In genomic region chr19:3762501-3763459, GRCh38 we compare ENCODE assay signal across 1 cellular context.
TF ChIP-seq lines count a peak whose summit lies in the region.

Gene MRPL54, plus strand, starts transcription at chr19:3762682. Its CDS starts 19 bp downstream, at chr19:3762701.

TF ChIP-seq in K562, 482 proteins besides CTCF, POLR2A, EP300 and RAD21 (continued from another document and continues in another):
- no peak for TF ChIP-seq MXD1 (CRISPR knock-in tag; IDR thresholded peaks at IDR 0.05; ENCODE audit: borderline replicate concordance, poor library complexity, severe bottlenecking)
- TF ChIP-seq NFYB (IDR thresholded peaks at IDR 0.05; ENCODE audit: extremely low read depth, insufficient read length): no peak
- peak; percentile 74; the same call in 1 of the 2 replicates for TF ChIP-seq NCOA1 (IDR thresholded peaks at IDR 0.05; ENCODE audit: low read depth)
- no peak for TF ChIP-seq RBM14 (IDR thresholded peaks at IDR 0.05; ENCODE audit: borderline replicate concordance, insufficient read depth, low read depth, low read length)
- no peak for TF ChIP-seq DNMT1 (IDR thresholded peaks at IDR 0.05)
- TF ChIP-seq ZNF436 (CRISPR knock-in tag; IDR thresholded peaks at IDR 0.05): peak; percentile 9; the same call in 1 of the 2 replicates
- TF ChIP-seq, protein P1, sequence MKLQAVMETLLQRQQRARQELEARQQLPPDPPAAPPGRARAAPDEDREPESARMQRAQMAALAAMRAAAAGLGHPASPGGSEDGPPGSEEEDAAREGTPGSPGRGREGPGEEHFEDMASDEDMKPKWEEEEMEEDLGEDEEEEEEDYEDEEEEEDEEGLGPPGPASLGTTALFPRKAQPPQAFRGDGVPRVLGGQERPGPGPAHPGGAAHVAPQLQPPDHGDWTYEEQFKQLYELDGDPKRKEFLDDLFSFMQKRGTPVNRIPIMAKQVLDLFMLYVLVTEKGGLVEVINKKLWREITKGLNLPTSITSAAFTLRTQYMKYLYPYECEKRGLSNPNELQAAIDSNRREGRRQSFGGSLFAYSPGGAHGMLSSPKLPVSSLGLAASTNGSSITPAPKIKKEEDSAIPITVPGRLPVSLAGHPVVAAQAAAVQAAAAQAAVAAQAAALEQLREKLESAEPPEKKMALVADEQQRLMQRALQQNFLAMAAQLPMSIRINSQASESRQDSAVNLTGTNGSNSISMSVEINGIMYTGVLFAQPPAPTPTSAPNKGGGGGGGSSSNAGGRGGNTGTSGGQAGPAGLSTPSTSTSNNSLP (IDR thresholded peaks at IDR 0.05; ENCODE audit: borderline replicate concordance, low read depth, low read length): 0 out of 2 replicates have a peak, but pooled peaks have one; percentile 11
- 0 out of 2 replicates have a peak, but pooled peaks have one; percentile 60 for TF ChIP-seq ZNF175 (CRISPR knock-in tag; IDR thresholded peaks at IDR 0.05; ENCODE audit: low read depth)
- TF ChIP-seq, protein P2, sequence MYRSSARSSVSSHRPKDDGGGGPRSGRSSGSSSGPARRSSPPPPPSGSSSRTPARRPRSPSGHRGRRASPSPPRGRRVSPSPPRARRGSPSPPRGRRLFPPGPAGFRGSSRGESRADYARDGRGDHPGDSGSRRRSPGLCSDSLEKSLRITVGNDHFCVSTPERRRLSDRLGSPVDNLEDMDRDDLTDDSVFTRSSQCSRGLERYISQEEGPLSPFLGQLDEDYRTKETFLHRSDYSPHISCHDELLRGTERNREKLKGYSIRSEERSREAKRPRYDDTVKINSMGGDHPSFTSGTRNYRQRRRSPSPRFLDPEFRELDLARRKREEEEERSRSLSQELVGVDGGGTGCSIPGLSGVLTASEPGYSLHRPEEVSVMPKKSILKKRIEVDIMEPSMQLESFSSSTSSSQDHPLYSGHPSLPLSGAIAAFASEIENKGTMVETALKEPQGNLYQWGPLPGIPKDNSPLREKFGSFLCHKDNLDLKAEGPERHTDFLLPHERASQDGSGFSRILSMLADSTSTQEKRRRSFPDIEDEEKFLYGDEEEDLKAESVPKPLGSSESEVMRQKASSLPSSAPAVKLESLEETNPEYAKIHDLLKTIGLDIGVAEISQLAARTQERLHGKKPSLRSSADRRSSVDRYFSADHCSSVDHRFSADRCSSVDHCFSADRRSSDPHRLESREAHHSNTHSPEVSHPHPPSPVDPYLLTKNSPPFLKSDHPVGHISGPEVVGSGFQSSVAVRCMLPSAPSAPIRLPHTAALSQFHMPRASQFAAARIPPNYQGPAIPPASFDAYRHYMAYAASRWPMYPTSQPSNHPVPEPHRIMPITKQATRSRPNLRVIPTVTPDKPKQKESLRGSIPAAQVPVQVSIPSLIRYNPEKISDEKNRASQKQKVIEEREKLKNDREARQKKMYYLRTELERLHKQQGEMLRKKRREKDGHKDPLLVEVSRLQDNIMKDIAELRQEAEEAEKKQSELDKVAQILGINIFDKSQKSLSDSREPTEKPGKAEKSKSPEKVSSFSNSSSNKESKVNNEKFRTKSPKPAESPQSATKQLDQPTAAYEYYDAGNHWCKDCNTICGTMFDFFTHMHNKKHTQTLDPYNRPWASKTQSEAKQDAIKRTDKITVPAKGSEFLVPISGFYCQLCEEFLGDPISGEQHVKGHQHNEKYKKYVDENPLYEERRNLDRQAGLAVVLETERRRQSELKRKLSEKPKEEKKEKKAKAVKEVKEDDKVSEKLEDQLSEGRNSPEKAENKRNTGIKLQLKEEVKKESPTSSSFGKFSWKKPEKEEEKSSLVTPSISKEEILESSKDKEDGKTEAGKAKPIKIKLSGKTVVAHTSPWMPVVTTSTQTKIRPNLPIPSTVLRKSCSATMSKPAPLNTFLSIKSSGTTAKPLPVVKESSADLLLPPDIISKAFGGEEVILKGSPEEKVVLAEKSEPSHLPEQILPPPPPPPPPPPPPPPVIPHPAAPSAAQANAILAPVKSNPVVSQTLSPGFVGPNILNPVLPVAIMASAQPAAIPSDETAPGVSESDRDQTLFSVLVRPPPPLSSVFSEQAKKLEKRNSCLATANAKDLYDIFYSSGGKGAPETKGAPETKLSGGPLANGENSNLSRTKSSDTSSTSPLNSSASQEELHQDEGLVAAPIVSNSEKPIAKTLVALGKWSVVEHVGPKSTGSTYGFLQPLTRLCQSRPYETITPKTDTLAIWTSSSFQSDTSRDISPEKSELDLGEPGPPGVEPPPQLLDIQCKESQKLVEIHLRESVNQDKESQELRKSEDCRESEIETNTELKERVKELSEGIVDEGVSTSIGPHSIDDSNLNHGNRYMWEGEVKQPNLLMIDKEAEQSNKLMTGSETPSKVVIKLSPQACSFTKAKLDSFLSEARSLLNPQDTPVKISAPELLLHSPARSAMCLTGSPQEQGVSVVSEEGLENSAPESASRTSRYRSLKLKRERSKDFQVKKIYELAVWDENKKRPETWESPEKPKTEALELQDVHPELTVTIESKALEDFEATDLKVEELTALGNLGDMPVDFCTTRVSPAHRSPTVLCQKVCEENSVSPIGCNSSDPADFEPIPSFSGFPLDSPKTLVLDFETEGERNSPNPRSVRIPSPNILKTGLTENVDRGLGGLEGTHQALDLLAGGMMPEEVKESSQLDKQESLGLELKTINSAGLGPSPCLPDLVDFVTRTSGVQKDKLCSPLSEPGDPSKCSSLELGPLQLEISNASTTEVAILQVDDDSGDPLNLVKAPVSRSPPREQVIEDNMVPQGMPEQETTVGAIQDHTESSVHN (IDR thresholded peaks at IDR 0.05; ENCODE audit: borderline replicate concordance in 1 of 2, low read depth in 1 of 2): no peak
- peak; percentile 95 for TF ChIP-seq HCFC1 (IDR thresholded peaks at IDR 0.05; ENCODE audit: low read depth, low read length)
- no peak for TF ChIP-seq ZNF274 (IDR thresholded peaks at IDR 0.05; ENCODE audit: borderline replicate concordance, low read depth, low read length)
- no peak for TF ChIP-seq BRD9 (IDR thresholded peaks at IDR 0.05; ENCODE audit: low read depth, partially characterized antibody)
- TF ChIP-seq FOXA3 (CRISPR knock-in tag; conservative IDR thresholded peaks at IDR 0.05 in 1 of 2, IDR thresholded peaks at IDR 0.05 in 1 of 2): no peak
- TF ChIP-seq LEF1 (IDR thresholded peaks at IDR 0.05): no peak
- no peak for TF ChIP-seq ZNF766 (CRISPR knock-in tag; conservative IDR thresholded peaks at IDR 0.05)
- no peak for TF ChIP-seq PYGO2 (tag; IDR thresholded peaks at IDR 0.05)
- no peak for TF ChIP-seq SP2 (IDR thresholded peaks at IDR 0.05; ENCODE audit: extremely low read depth, low read depth, low read length, poor library complexity, severe bottlenecking)
- TF ChIP-seq, protein P3, sequence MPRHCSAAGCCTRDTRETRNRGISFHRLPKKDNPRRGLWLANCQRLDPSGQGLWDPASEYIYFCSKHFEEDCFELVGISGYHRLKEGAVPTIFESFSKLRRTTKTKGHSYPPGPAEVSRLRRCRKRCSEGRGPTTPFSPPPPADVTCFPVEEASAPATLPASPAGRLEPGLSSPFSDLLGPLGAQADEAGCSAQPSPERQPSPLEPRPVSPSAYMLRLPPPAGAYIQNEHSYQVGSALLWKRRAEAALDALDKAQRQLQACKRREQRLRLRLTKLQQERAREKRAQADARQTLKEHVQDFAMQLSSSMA (CRISPR knock-in tag; IDR thresholded peaks at IDR 0.05): no peak
- TF ChIP-seq E2F3 (CRISPR knock-in tag; IDR thresholded peaks at IDR 0.05): no peak
- TF ChIP-seq, protein P4, sequence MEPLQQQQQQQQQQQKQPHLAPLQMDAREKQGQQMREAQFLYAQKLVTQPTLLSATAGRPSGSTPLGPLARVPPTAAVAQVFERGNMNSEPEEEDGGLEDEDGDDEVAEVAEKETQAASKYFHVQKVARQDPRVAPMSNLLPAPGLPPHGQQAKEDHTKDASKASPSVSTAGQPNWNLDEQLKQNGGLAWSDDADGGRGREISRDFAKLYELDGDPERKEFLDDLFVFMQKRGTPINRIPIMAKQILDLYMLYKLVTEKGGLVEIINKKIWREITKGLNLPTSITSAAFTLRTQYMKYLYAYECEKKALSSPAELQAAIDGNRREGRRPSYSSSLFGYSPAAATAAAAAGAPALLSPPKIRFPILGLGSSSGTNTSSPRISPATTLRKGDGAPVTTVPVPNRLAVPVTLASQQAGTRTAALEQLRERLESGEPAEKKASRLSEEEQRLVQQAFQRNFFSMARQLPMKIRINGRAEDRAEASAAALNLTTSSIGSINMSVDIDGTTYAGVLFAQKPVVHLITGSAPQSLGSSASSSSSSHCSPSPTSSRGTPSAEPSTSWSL (CRISPR knock-in tag; IDR thresholded peaks at IDR 0.05; ENCODE audit: borderline replicate concordance): no peak
- TF ChIP-seq, protein P5, sequence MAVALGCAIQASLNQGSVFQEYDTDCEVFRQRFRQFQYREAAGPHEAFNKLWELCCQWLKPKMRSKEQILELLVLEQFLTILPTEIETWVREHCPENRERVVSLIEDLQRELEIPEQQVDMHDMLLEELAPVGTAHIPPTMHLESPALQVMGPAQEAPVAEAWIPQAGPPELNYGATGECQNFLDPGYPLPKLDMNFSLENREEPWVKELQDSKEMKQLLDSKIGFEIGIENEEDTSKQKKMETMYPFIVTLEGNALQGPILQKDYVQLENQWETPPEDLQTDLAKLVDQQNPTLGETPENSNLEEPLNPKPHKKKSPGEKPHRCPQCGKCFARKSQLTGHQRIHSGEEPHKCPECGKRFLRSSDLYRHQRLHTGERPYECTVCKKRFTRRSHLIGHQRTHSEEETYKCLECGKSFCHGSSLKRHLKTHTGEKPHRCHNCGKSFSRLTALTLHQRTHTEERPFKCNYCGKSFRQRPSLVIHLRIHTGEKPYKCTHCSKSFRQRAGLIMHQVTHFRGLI (CRISPR knock-in tag; IDR thresholded peaks at IDR 0.05): no peak
- TF ChIP-seq OTX1 (CRISPR knock-in tag; IDR thresholded peaks at IDR 0.05): peak; percentile 9; the same call in 1 of the 2 replicates
- TF ChIP-seq SMAD4 (CRISPR knock-in tag; conservative IDR thresholded peaks at IDR 0.05): no peak; the same call in 1 of the 2 replicates
- peak; percentile 94 for TF ChIP-seq ETV5 (CRISPR knock-in tag; IDR thresholded peaks at IDR 0.05; ENCODE audit: low read depth)
- no peak for TF ChIP-seq CHD4 (IDR thresholded peaks at IDR 0.05; ENCODE audit: insufficient read depth, insufficient replicate concordance, low read depth, low read length, poor library complexity, severe bottlenecking)
- TF ChIP-seq ID3 (CRISPR knock-in tag; IDR thresholded peaks at IDR 0.05): no peak
- 0 out of 2 replicates have a peak, but pooled peaks have one; percentile 16 for TF ChIP-seq ID3 (tag; IDR thresholded peaks at IDR 0.05)
- TF ChIP-seq RBFOX2 (IDR thresholded peaks at IDR 0.05; ENCODE audit: low read depth, low read length): peak; percentile 94
- TF ChIP-seq, protein P6, sequence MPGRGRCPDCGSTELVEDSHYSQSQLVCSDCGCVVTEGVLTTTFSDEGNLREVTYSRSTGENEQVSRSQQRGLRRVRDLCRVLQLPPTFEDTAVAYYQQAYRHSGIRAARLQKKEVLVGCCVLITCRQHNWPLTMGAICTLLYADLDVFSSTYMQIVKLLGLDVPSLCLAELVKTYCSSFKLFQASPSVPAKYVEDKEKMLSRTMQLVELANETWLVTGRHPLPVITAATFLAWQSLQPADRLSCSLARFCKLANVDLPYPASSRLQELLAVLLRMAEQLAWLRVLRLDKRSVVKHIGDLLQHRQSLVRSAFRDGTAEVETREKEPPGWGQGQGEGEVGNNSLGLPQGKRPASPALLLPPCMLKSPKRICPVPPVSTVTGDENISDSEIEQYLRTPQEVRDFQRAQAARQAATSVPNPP (IDR thresholded peaks at IDR 0.05; ENCODE audit: borderline replicate concordance, insufficient read depth, insufficient read length): no peak
- TF ChIP-seq, protein P7, sequence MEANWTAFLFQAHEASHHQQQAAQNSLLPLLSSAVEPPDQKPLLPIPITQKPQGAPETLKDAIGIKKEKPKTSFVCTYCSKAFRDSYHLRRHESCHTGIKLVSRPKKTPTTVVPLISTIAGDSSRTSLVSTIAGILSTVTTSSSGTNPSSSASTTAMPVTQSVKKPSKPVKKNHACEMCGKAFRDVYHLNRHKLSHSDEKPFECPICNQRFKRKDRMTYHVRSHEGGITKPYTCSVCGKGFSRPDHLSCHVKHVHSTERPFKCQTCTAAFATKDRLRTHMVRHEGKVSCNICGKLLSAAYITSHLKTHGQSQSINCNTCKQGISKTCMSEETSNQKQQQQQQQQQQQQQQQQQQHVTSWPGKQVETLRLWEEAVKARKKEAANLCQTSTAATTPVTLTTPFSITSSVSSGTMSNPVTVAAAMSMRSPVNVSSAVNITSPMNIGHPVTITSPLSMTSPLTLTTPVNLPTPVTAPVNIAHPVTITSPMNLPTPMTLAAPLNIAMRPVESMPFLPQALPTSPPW (CRISPR knock-in tag; IDR thresholded peaks at IDR 0.05): no peak; the same call in none of the 2 replicates
- TF ChIP-seq MECOM (CRISPR knock-in tag; IDR thresholded peaks at IDR 0.05): no peak
- TF ChIP-seq YBX1 (IDR thresholded peaks at IDR 0.05): no peak
- TF ChIP-seq, protein P8, sequence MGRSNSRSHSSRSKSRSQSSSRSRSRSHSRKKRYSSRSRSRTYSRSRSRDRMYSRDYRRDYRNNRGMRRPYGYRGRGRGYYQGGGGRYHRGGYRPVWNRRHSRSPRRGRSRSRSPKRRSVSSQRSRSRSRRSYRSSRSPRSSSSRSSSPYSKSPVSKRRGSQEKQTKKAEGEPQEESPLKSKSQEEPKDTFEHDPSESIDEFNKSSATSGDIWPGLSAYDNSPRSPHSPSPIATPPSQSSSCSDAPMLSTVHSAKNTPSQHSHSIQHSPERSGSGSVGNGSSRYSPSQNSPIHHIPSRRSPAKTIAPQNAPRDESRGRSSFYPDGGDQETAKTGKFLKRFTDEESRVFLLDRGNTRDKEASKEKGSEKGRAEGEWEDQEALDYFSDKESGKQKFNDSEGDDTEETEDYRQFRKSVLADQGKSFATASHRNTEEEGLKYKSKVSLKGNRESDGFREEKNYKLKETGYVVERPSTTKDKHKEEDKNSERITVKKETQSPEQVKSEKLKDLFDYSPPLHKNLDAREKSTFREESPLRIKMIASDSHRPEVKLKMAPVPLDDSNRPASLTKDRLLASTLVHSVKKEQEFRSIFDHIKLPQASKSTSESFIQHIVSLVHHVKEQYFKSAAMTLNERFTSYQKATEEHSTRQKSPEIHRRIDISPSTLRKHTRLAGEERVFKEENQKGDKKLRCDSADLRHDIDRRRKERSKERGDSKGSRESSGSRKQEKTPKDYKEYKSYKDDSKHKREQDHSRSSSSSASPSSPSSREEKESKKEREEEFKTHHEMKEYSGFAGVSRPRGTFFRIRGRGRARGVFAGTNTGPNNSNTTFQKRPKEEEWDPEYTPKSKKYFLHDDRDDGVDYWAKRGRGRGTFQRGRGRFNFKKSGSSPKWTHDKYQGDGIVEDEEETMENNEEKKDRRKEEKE (IDR thresholded peaks at IDR 0.05; ENCODE audit: borderline replicate concordance in 1 of 2, control insufficient read depth in 1 of 2, low read depth in 2 of 2, low read length in 1 of 2): no peak
- peak; percentile 77 to 85; a peak in 2 of 4 replicates for TF ChIP-seq MAZ (CRISPR knock-in tag; conservative IDR thresholded peaks at IDR 0.05 in 1 of 2, IDR thresholded peaks at IDR 0.05 in 1 of 2)
- no peak for TF ChIP-seq LARP7 (IDR thresholded peaks at IDR 0.05)
- no peak for TF ChIP-seq SRSF1 (IDR thresholded peaks at IDR 0.05; ENCODE audit: low read depth, low read length)
